Comparison of ENCODE assay signal across 15 cellular contexts in genomic region chr17:18951941-18952842, GRCh38. TPM values are rescaled to one million over a fixed set of nuclear protein-coding genes. Genes with fewer than 3 reads are reported as not detected.
DNase-seq lines count a peak whose midpoint lies in the region; ATAC-seq, FAIRE-seq and TF ChIP-seq lines count a peak whose summit lies in the region.
"Had no signal": no experiment of that assay in that cellular context is flagged by ENCODE, and none has a peak within 500 bp of the region (broad histone marks: within the 10 kb centered on the region; RNA-seq: fewer than 3 reads in every experiment).

SLC5A10 (plus strand) TSS chr17:18952165; CDS start chr17:18952206, 41 bp downstream.

- H2BK20ac ChIP-seq in IMR-90 (ENCODE audit: low read depth, low read length) (no peak within 1 kb of the TSS), H1 (ENCODE audit: low read length) (peak within 1 kb of the TSS; percentile 43; the same call in 1 of the 2 replicates)

- in situ Hi-C loops in IMR-90 (cut with MboI; ENCODE audit: low sequenced_read_pairs) = no loop called here

- no peak within 1 kb of the TSS for H2BK15ac ChIP-seq in IMR-90 (ENCODE audit: low read depth, low read length)
- H2BK15ac ChIP-seq in H1 (ENCODE audit: low read length) = peak within 1 kb of the TSS; percentile 61; the same call in 1 of the 2 replicates
- H2BK15ac ChIP-seq in mesendoderm (replicated peaks; ENCODE audit: low read depth) = no peak within 1 kb of the TSS

- no peaks in the 10 kb centered on the region for H3K9me3 Mint-ChIP-seq in Caco-2 (ENCODE audit: unreplicated experiment)

- TF ChIP-seq CTCF in Caco-2 (IDR thresholded peaks at IDR 0.05; ENCODE audit: insufficient read depth in 1 of 2, low read depth in 1 of 2, low read length in 1 of 2, severe bottlenecking in 1 of 2, unreplicated experiment in 1 of 2) = peak; percentile 38 to 51
- 0 out of 2 replicates have a peak, but pooled peaks have one; percentile 16 for TF ChIP-seq CTCF in IMR-90 (conservative IDR thresholded peaks at IDR 0.05; ENCODE audit: low read depth, low read length)
- TF ChIP-seq CTCF in H1 (IDR thresholded peaks at IDR 0.05; ENCODE audit: control extremely low read depth in 1 of 3, insufficient read depth in 1 of 3, low read depth in 1 of 3, low read length in 3 of 3) = peak; percentile 53 to 67 (median 62)

- CTCF ChIA-PET in Caco-2 (lab: Charles Lee) = interaction anchor here (0.6 to 1.3 kb wide), 2 partner anchors 9 to 14 kb away, joined by 3 to 6 read pairs; no protein-coding TSS in a partner anchor
- CTCF ChIA-PET in IMR-90 (lab: Yijun Ruan, JAX) = no interaction called here
- CTCF ChIA-PET in H1 (lab: Charles Lee; ENCODE audit: partially characterized antibody) = interaction anchor here (0.6 to 1.6 kb wide), 8 partner anchors 9 to 68 kb away, joined by 3 to 11 read pairs (median 4); no protein-coding TSS in a partner anchor

- 88% methylated on average over 5 of the region's 17 CpGs; no CpG with 5 or more reads in 1 of the 2 experiments for WGBS in IMR-90 (ENCODE audit: extremely low coverage in 2 of 2, insufficient read length in 1 of 2), 2 experiments
- WGBS in H1 (ENCODE audit: extremely low coverage in 1 of 2, insufficient coverage in 1 of 2, insufficient read length in 1 of 2, insufficient replicate concordance in 2 of 2, low coverage in 1 of 2, low lambda C conversion rate in 2 of 2, missing lambda C conversion rate in 1 of 2), 2 experiments = 93% methylated on average over 16 of the region's 17 CpGs; no CpG with 5 or more reads in 1 of the 2 experiments
- no CpG with 5 or more reads among the region's 17 CpGs for whole genome bisulfite sequencing in mesendoderm (ENCODE audit: extremely low coverage, insufficient coverage, low lambda C conversion rate)

- H3K23ac ChIP-seq in IMR-90 (ENCODE audit: low read depth, low read length) = no peak within 1 kb of the TSS
- H3K23ac ChIP-seq in H1 (ENCODE audit: insufficient read length) = no peak within 1 kb of the TSS
- no peak within 1 kb of the TSS for H3K23ac ChIP-seq in mesendoderm (ENCODE audit: low read length)

- peaks cover 5% of the 10 kb centered on the region for H3K4me1 ChIP-seq in Caco-2
- H3K4me1 ChIP-seq in IMR-90 (ENCODE audit: control insufficient read depth, insufficient read depth, low read length) = peaks cover 2% of the 10 kb centered on the region; the same call in 1 of the 2 replicates
- no peaks in the 10 kb centered on the region; a peak in 1 of 7 replicates for H3K4me1 ChIP-seq in H1 (replicated peaks in 1 of 4; ENCODE audit: control insufficient read depth in 3 of 4, insufficient read depth in 4 of 4, low read length in 3 of 4)
- H3K4me1 ChIP-seq in mesendoderm (ENCODE audit: control insufficient read depth, low read depth, low read length) = no peaks in the 10 kb centered on the region

- no peaks in the 10 kb centered on the region for H3K36me3 Mint-ChIP-seq in Caco-2 (ENCODE audit: insufficient read depth, unreplicated experiment)

- H2BK120ac ChIP-seq in IMR-90 (ENCODE audit: low read depth, low read length) = no peak within 1 kb of the TSS
- no peak within 1 kb of the TSS for H2BK120ac ChIP-seq in H1 (replicated peaks; ENCODE audit: low read depth, low read length)
- no peak within 1 kb of the TSS for H2BK120ac ChIP-seq in mesendoderm (ENCODE audit: low read depth, low read length)

- H2AK9ac ChIP-seq in IMR-90 (replicated peaks; ENCODE audit: low read depth, low read length, poor library complexity) = no peak within 1 kb of the TSS

- H3K4me3 ChIP-seq in Caco-2 (ENCODE audit: low read depth, low read length) (no peak within 1 kb of the TSS), IMR-90 (ENCODE audit: insufficient read depth, low read depth, low read length) (no peak within 1 kb of the TSS), H1 (ENCODE audit: extremely low read depth in 1 of 4, insufficient read depth in 2 of 4, low read depth in 3 of 4, low read length in 4 of 4) (no peak within 1 kb of the TSS), mesendoderm (ENCODE audit: low read length) (no peak within 1 kb of the TSS)
- H3K4me3 ChIP-seq: dorsolateral prefrontal cortex had no signal

- peak; percentile 35 for TF ChIP-seq RAD21 in IMR-90 (IDR thresholded peaks at IDR 0.05; ENCODE audit: low read length)
- TF ChIP-seq RAD21 in H1 (IDR thresholded peaks at IDR 0.05 in 1 of 2, conservative IDR thresholded peaks at IDR 0.05 in 1 of 2; ENCODE audit: low read depth in 2 of 2, low read length in 2 of 2) = peak; percentile 47 to 68

- H4K91ac ChIP-seq in IMR-90 (ENCODE audit: insufficient read depth, low read depth, low read length) (no peak within 1 kb of the TSS), H1 (replicated peaks; ENCODE audit: insufficient read length, low read length) (peak within 1 kb of the TSS; percentile 35)

- H3K9ac ChIP-seq in IMR-90 (ENCODE audit: low read depth, low read length) (no peak within 1 kb of the TSS), H1 (replicated peaks in 1 of 4; ENCODE audit: extremely low read depth in 1 of 4, low read depth in 3 of 4, low read length in 3 of 4) (no peak within 1 kb of the TSS), mesendoderm (ENCODE audit: low read length) (no peak within 1 kb of the TSS)

- H4K5ac ChIP-seq in IMR-90 (ENCODE audit: low read depth, low read length) (no peak within 1 kb of the TSS), H1 (ENCODE audit: insufficient read length, low read depth, low read length) (no peak within 1 kb of the TSS), mesendoderm (ENCODE audit: low read length) (no peak within 1 kb of the TSS)

- no TSS peak for BruUV-seq in Caco-2 (replicated peaks; lab: Mats Ljungman, UMichigan)
- BruUV-seq in IMR-90 (replicated peaks; lab: Mats Ljungman, UMichigan) = no TSS peak

- H3K36me3 ChIP-seq in Caco-2 (ENCODE audit: control insufficient read depth, insufficient read depth, low read length) (no peaks in the 10 kb centered on the region), IMR-90 (ENCODE audit: control insufficient read depth, insufficient read depth, low read length) (no peaks in the 10 kb centered on the region), H1 (ENCODE audit: control insufficient read depth in 2 of 4, insufficient read depth in 4 of 4, low read length in 3 of 4) (no peaks in the 10 kb centered on the region), mesendoderm (ENCODE audit: control insufficient read depth, insufficient read depth, low read length) (no peaks in the 10 kb centered on the region)

- FAIRE-seq in H1 (lab: Jason Lieb, UNC) = no peak

- H2BK5ac ChIP-seq in IMR-90 (ENCODE audit: low read depth, low read length, poor library complexity, severe bottlenecking) (no peak within 1 kb of the TSS), H1 (ENCODE audit: low read depth, low read length) (no peak within 1 kb of the TSS; the same call in 1 of the 2 replicates), mesendoderm (ENCODE audit: low read length) (no peak within 1 kb of the TSS)

- dilution Hi-C loops in IMR-90 (cut with HindIII; ENCODE audit: low sequenced_read_pairs, unreplicated experiment) = no loop called here

- H3K27me3 Mint-ChIP-seq in Caco-2 (ENCODE audit: insufficient read depth, unreplicated experiment) = no peaks in the 10 kb centered on the region

- H4K8ac ChIP-seq in IMR-90 (ENCODE audit: low read depth in 2 of 2, low read length in 2 of 2) (no peak within 1 kb of the TSS), H1 (ENCODE audit: extremely low read depth, insufficient read depth, low read length) (no peak within 1 kb of the TSS; the same call in 1 of the 2 replicates), mesendoderm (ENCODE audit: low read depth, low read length) (no peak within 1 kb of the TSS)

- H3K14ac ChIP-seq in IMR-90 (replicated peaks; ENCODE audit: low read depth, low read length) (no peak within 1 kb of the TSS), H1 (ENCODE audit: insufficient read length) (no peak within 1 kb of the TSS)

- H3K4me1 Mint-ChIP-seq in Caco-2 (ENCODE audit: low read depth, unreplicated experiment) = peaks cover 4% of the 10 kb centered on the region

- H3K56ac ChIP-seq in IMR-90 (ENCODE audit: extremely low read depth, insufficient read depth, low read length) (no peak within 1 kb of the TSS), H1 (replicated peaks; ENCODE audit: insufficient read length, low read depth, low read length) (no peak within 1 kb of the TSS), mesendoderm (ENCODE audit: low read length) (no peak within 1 kb of the TSS)

- H3K9me1 ChIP-seq in IMR-90 (ENCODE audit: insufficient read depth, low read length) = no peaks in the 10 kb centered on the region

- H2AFZ ChIP-seq in IMR-90 (replicated peaks; ENCODE audit: low read length, poor library complexity) = no peak within 1 kb of the TSS
- peak within 1 kb of the TSS; percentile 73; the same call in 1 of the 2 replicates for H2AFZ ChIP-seq in H1 (ENCODE audit: low read length)

- no peak within 1 kb of the TSS for H3K27ac Mint-ChIP-seq in Caco-2 (ENCODE audit: unreplicated experiment)

- no peak within 1 kb of the TSS for H3K4me3 Mint-ChIP-seq in Caco-2 (ENCODE audit: unreplicated experiment)

- H2BK12ac ChIP-seq in H1 (ENCODE audit: low read depth, low read length) = peak within 1 kb of the TSS; percentile 84; the same call in 1 of the 2 replicates

- POLR2A ChIA-PET in Caco-2 (lab: Charles Lee) = no interaction called here
- POLR2A ChIA-PET in IMR-90 (lab: Charles Lee; ENCODE audit: unreplicated experiment) = no interaction called here
- POLR2A ChIA-PET in H1 (lab: Charles Lee; ENCODE audit: partially characterized antibody) = interaction anchor here (0.7 kb wide), 1 partner anchor 14 kb away, joined by 4 read pairs; no protein-coding TSS in a partner anchor

- no peak within 1 kb of the TSS for H3K4ac ChIP-seq in IMR-90 (ENCODE audit: low read depth, low read length)
- H3K4ac ChIP-seq in H1 (replicated peaks; ENCODE audit: insufficient read length, low read depth, low read length) = no peak within 1 kb of the TSS
- H3K4ac ChIP-seq in mesendoderm (ENCODE audit: low read depth, low read length) = no peak within 1 kb of the TSS

- no peaks in the 10 kb centered on the region for H3K79me2 ChIP-seq in H1 (ENCODE audit: control insufficient read depth in 1 of 2, insufficient read depth in 2 of 2, low read length in 2 of 2)
- H3K79me2 ChIP-seq in mesendoderm (ENCODE audit: control insufficient read depth, insufficient read depth, low read length) = no peaks in the 10 kb centered on the region

- H2AK5ac ChIP-seq in IMR-90 (ENCODE audit: low read depth, low read length) (no peak within 1 kb of the TSS), H1 (ENCODE audit: low read depth, low read length) (peak within 1 kb of the TSS; percentile 16; the same call in 1 of the 2 replicates), mesendoderm (ENCODE audit: low read length) (no peak within 1 kb of the TSS)

- H3K9me3 ChIP-seq in Caco-2 = no peaks in the 10 kb centered on the region
- H3K9me3 ChIP-seq in IMR-90 (ENCODE audit: control insufficient read depth, insufficient read depth, low read length) = no peaks in the 10 kb centered on the region
- H3K9me3 ChIP-seq in H1 (ENCODE audit: insufficient read depth in 2 of 2, low read depth in 1 of 2, low read length in 1 of 2) = no peaks in the 10 kb centered on the region

- H4K20me1 ChIP-seq in IMR-90 (ENCODE audit: insufficient read depth, low read length) (no peaks in the 10 kb centered on the region), H1 (replicated peaks in 1 of 2; ENCODE audit: control insufficient read depth in 1 of 2, insufficient read depth in 2 of 2, low read length in 2 of 2) (no peaks in the 10 kb centered on the region)

- no peak for ATAC-seq in IMR-90 (ENCODE audit: low read depth)
- ATAC-seq in HG03025 (IDR thresholded peaks at IDR 0.05; ENCODE audit: low FRiP score, unreplicated experiment) = no peak
- no peak for ATAC-seq in HG02852 (IDR thresholded peaks at IDR 0.05; ENCODE audit: unreplicated experiment)
- no peak for ATAC-seq in HG03354 (IDR thresholded peaks at IDR 0.05; ENCODE audit: poor library complexity, severe bottlenecking, unreplicated experiment)

- H3K27me3 ChIP-seq in Caco-2 (replicated peaks; ENCODE audit: control insufficient read depth, insufficient read depth, low read length) (no peaks in the 10 kb centered on the region), IMR-90 (ENCODE audit: control insufficient read depth, insufficient read depth, low read length) (peaks cover 28% of the 10 kb centered on the region), H1 (replicated peaks in 1 of 4; ENCODE audit: control insufficient read depth in 3 of 4, extremely low read depth in 1 of 4, insufficient read depth in 3 of 4, low read length in 3 of 4) (no peaks in the 10 kb centered on the region), mesendoderm (ENCODE audit: insufficient read depth, low read length, poor library complexity) (no peaks in the 10 kb centered on the region)

- intact Hi-C loops in Caco-2 (cut with micrococcal nuclease; ENCODE audit: unreplicated experiment) (no loop called here), IMR-90 (cut with micrococcal nuclease) (no loop called here)

- no peak within 1 kb of the TSS for H3K18ac ChIP-seq in IMR-90 (ENCODE audit: low read depth, low read length)
- H3K18ac ChIP-seq in H1 (ENCODE audit: extremely low read depth, low read length) = no peak within 1 kb of the TSS
- H3K18ac ChIP-seq in mesendoderm (ENCODE audit: low read length) = no peak within 1 kb of the TSS

- no peak for TF ChIP-seq EP300 in H1 (IDR thresholded peaks at IDR 0.05; ENCODE audit: borderline replicate concordance in 1 of 2, low read depth in 2 of 2, low read length in 2 of 2)

- H3K23me2 ChIP-seq in H1 (ENCODE audit: low read depth, low read length) = no peaks in the 10 kb centered on the region

- DNase-seq in Caco-2 (peak in 1 of 2 experiments; percentile 46), IMR-90 (no peak), H1 (ENCODE audit: low read depth in 1 of 2, low spot score in 2 of 2) (no peak), mesendoderm (peak; percentile 65)
- no peak for DNase-seq in activated CD8-positive, alpha-beta memory T cell treated with anti-CD3 and anti-CD28 coated beads, Interleukin-2, amount 50 U/mL, for 4 hours
- DNase-seq: activated CD4-positive, CD25-positive, alpha-beta regulatory T cell; activated gamma-delta T cell treated with Interleukin-2 at 50 U/mL for 16 hours; EL; HCEC 1CT; NCI-H1417; stimulated activated CD4-positive, alpha-beta T cell treated with anti-CD3 and anti-CD28 coated beads, Interleukin-2, amount 100 ng/mL, for 24 hours had no signal

- H3K79me1 ChIP-seq in IMR-90 (ENCODE audit: low read depth in 1 of 2, low read length in 2 of 2) = no peaks in the 10 kb centered on the region
- H3K79me1 ChIP-seq in H1 (ENCODE audit: low read depth, low read length) = no peaks in the 10 kb centered on the region
- no peaks in the 10 kb centered on the region for H3K79me1 ChIP-seq in mesendoderm (ENCODE audit: low read length)

- H3K4me2 ChIP-seq in IMR-90 (ENCODE audit: low read depth, low read length) (no peak within 1 kb of the TSS), H1 (ENCODE audit: insufficient read depth in 1 of 2, low read depth in 2 of 2, low read length in 2 of 2) (no peak within 1 kb of the TSS), mesendoderm (ENCODE audit: low read length) (no peak within 1 kb of the TSS)

- H3K27ac ChIP-seq in IMR-90 (ENCODE audit: insufficient read depth, low read length) (no peak within 1 kb of the TSS), H1 (ENCODE audit: low read depth, low read length) (no peak within 1 kb of the TSS), mesendoderm (ENCODE audit: low read depth, low read length) (no peak within 1 kb of the TSS)
- H3K27ac ChIP-seq: dorsolateral prefrontal cortex had no signal

- TF ChIP-seq POLR2A in IMR-90 (IDR thresholded peaks at IDR 0.05; ENCODE audit: low read depth, low read length) (no peak), H1 (IDR thresholded peaks at IDR 0.05; ENCODE audit: control extremely low read depth in 1 of 2, low read depth in 2 of 2, low read length in 2 of 2) (no peak)

RNA-seq across cellular contexts. Expression of gene SLC5A10, which starts in this region (rescaled TPM):
- total RNA-seq in Caco-2 (2022) = 0.19 and 0.27 TPM in 2 replicates
- total RNA-seq in IMR-90 (2012; rRNA removed) = not detected in 2 replicates
- polyA plus RNA-seq in IMR-90 (2012; rRNA removed) = not detected in 2 replicates
- not detected in 2 replicates for polyA plus RNA-seq in IMR-90 (2012; cell fraction: cytosol; rRNA removed)
- 0.04 TPM in 1 of 2 replicates, not detected in the other for polyA plus RNA-seq in IMR-90 (2012; cell fraction: nucleus; rRNA removed; ENCODE audit: low replicate concordance)
- 0.11 TPM in 1 of 2 replicates, not detected in the other for total RNA-seq in H1 (2021; fragmentation: NEBNext Ultra II Directional; extraction: Animal tissue kit (Norgen Biotek cat#: 25700))
- 0.05 and 0.11 TPM in 2 replicates for polyA plus RNA-seq in H1 (2011; rRNA removed)
- polyA plus RNA-seq in H1 (2011; cell fraction: cytosol; rRNA removed) = 0.08 TPM
- 0.16 TPM for polyA plus RNA-seq in H1 (2011; cell fraction: nucleus; rRNA removed)
- 0.14 to 0.16 TPM in 2 of 4 replicates, not detected in the others for polyA plus RNA-seq in H1 (2012, experiment 1 of 2)
- not detected for polyA plus RNA-seq in H1 (2012, experiment 2 of 2)
- polyA plus RNA-seq in H1 (2013, experiment 1 of 2) = under 0.01 TPM
- polyA plus RNA-seq in H1 (2013, experiment 2 of 2) = not detected
- polyA minus RNA-seq in H1 (2011; rRNA and poly(A)+ RNA removed) = 0.16 TPM in 1 of 2 replicates, not detected in the other
- not detected for polyA minus RNA-seq in H1 (2011; cell fraction: cytosol; rRNA and poly(A)+ RNA removed)
- polyA minus RNA-seq in H1 (2011; cell fraction: nucleus; rRNA and poly(A)+ RNA removed) = 0.10 TPM
- polyA plus RNA-seq in mesendoderm (2013, experiment 1 of 2) = 0.04 TPM
- 0.04 TPM for polyA plus RNA-seq in mesendoderm (2013, experiment 2 of 2)
